ENCODE assay signal across 24 cellular contexts in genomic region chr2:239540174-239540573, GRCh38.
DNase-seq lines count a peak whose midpoint lies in the region; ATAC-seq lines count a peak whose summit lies in the region.
"Had no signal": no experiment of that assay in that cellular context is flagged by ENCODE, and none has a peak within 500 bp of the region (broad histone marks: within the 10 kb centered on the region; RNA-seq: fewer than 3 reads in every experiment).

No MANE protein-coding gene starts in this region.

- peak; percentile 62 for ATAC-seq in Right ventricle myocardium superior (ENCODE audit: poor library complexity)
- no peak for ATAC-seq in GM18511 (IDR thresholded peaks at IDR 0.05; ENCODE audit: unreplicated experiment)
- ATAC-seq in GM19397 (IDR thresholded peaks at IDR 0.05; ENCODE audit: unreplicated experiment) = no peak
- ATAC-seq: HepG2; natural killer cell; stimulated activated effector memory CD8-positive, alpha-beta T cell treated with anti-CD3 and anti-CD28 coated beads, Interleukin-12 subunit alpha, Interleukin-12 subunit beta, amount 100 ng/mL, for 72 hours had no signal

- intact Hi-C loops in Right ventricle myocardium superior (cut with DNase I) (no loop called here), cardiac septum (cut with DNase I) (no loop called here)

- DNase-seq in Right ventricle myocardium superior = no peak
- no peak for DNase-seq in cardiac septum (ENCODE audit: low spot score)
- DNase-seq in NCI-H774 (lab: John Stamatoyannopoulos, UW) = peak; percentile 30
- DNase-seq in mucosa of gallbladder (ENCODE audit: low spot score) = peak; percentile 55
- DNase-seq in activated gamma-delta T cell (lab: John Stamatoyannopoulos, UW) = no peak
- DNase-seq: activated CD4-positive, alpha-beta T cell treated with anti-CD3 and anti-CD28 coated beads, Interleukin-2, amount 10 ng/mL, durations not matched to agents 24 days and 14 days; activated naive CD4-positive, alpha-beta T cell treated with anti-CD3 and anti-CD28 coated beads, Interleukin-2, amount 10 ng/mL, durations not matched to agents 7 days and 5 days; amygdala; CD4-positive, alpha-beta T cell; DMS79 treated with DMSO at 0.1 percent for 48 hours; effector CD4-positive, alpha-beta T cell; GF-D8; natural killer cell; NCI-H1930; NCI-H226; NCI-H82; occipital lobe; stimulated activated CD4-positive, alpha-beta T cell treated with anti-CD3 and anti-CD28 coated beads, Interleukin-4, amount 100 ng/mL, for 24 hours; substantia nigra; upper lobe of left lung had no signal

Comparison
In these comparisons a context has a peak if more than half of its experiments do, and no peak if none do; other contexts are left out.
1. DNase-seq: peak in NCI-H774 (single experiment) and mucosa of gallbladder (single experiment); none in Right ventricle myocardium superior (single experiment), cardiac septum (single experiment) and activated gamma-delta T cell (single experiment).